24 cellular contexts compared by ENCODE assay signal in genomic region chr20:57974863-57975262, GRCh38.
DNase-seq lines count a peak whose midpoint lies in the region; ATAC-seq, FAIRE-seq and TF ChIP-seq lines count a peak whose summit lies in the region.
"Had no signal": no experiment of that assay in that cellular context is flagged by ENCODE, and none has a peak within 500 bp of the region (broad histone marks: within the 10 kb centered on the region; RNA-seq: fewer than 3 reads in every experiment).

No MANE protein-coding gene starts in this region.

- POLR2A ChIA-PET in HepG2 (lab: Yijun Ruan, JAX) (no interaction called here), HEK293 (lab: Yijun Ruan, JAX) (no interaction called here), H1 (lab: Charles Lee; ENCODE audit: partially characterized antibody) (no interaction called here)
- POLR2A ChIA-PET in naive thymus-derived CD8-positive, alpha-beta T cell (lab: Charles Lee): no interaction called here

- TF ChIP-seq CTCF in HepG2 (CRISPR knock-in tag; IDR thresholded peaks at IDR 0.05): no peak
- no peak for TF ChIP-seq CTCF in right lobe of liver (IDR thresholded peaks at IDR 0.05)
- TF ChIP-seq CTCF in HEK293 (tag by site-specific recombination; IDR thresholded peaks at IDR 0.05): no peak
- no peak for TF ChIP-seq CTCF in H1 (IDR thresholded peaks at IDR 0.05; ENCODE audit: control extremely low read depth in 1 of 3, insufficient read depth in 1 of 3, low read depth in 1 of 3, low read length in 3 of 3)

- TF ChIP-seq RAD21 in HepG2 (CRISPR knock-in tag; IDR thresholded peaks at IDR 0.05): no peak
- TF ChIP-seq RAD21 in H1 (IDR thresholded peaks at IDR 0.05 in 1 of 2, conservative IDR thresholded peaks at IDR 0.05 in 1 of 2; ENCODE audit: low read depth in 2 of 2, low read length in 2 of 2): no peak

- no peak overlapping the region for H3K23ac ChIP-seq in H1 (ENCODE audit: insufficient read length)

- H2BK15ac ChIP-seq in H1 (ENCODE audit: low read length): no peak overlapping the region

- no peak overlapping the region for H2BK12ac ChIP-seq in H1 (ENCODE audit: low read depth, low read length)

- H3K9ac ChIP-seq in HepG2 (ENCODE audit: insufficient read depth, low read depth, low read length) (no peak overlapping the region), H1 (replicated peaks in 1 of 4; ENCODE audit: extremely low read depth in 1 of 4, low read depth in 3 of 4, low read length in 3 of 4) (no peak overlapping the region)
- H3K9ac ChIP-seq: BLaER1 treated with 17β-estradiol and CSF1 and Interleukin-3, amounts not matched to agents 10 nM and 100 nM had no signal

- H3K9me3 Mint-ChIP-seq in naive thymus-derived CD8-positive, alpha-beta T cell: peaks cover 0 to 13% (median 2%) of the 10 kb centered on the region in 9 donors
- H3K9me3 Mint-ChIP-seq: CD8-positive, alpha-beta T cell had no signal

- intact Hi-C loops in HepG2 (cut with micrococcal nuclease; ENCODE audit: unreplicated experiment): no loop called here
- intact Hi-C loops in right lobe of liver (cut with DNase I): no loop called here

- no peak overlapping the region for H3K18ac ChIP-seq in H1 (ENCODE audit: extremely low read depth, low read length)

- no peak for TF ChIP-seq POLR2A in HepG2 (IDR thresholded peaks at IDR 0.05; ENCODE audit: insufficient read depth in 1 of 2, low read depth in 2 of 2, low read length in 2 of 2)
- TF ChIP-seq POLR2A in right lobe of liver (IDR thresholded peaks at IDR 0.05): no peak
- TF ChIP-seq POLR2A in H1 (IDR thresholded peaks at IDR 0.05; ENCODE audit: control extremely low read depth in 1 of 2, low read depth in 2 of 2, low read length in 2 of 2): no peak
- no peak for TF ChIP-seq POLR2A in GM12891 (IDR thresholded peaks at IDR 0.05; ENCODE audit: low read depth, low read length)

- in situ Hi-C loops in HepG2 (cut with HindIII; ENCODE audit: extremely low pct_ligation_motif_present, low pct_unique_long_range_greater_than_20kb): no loop called here

- H2AK5ac ChIP-seq in H1 (ENCODE audit: low read depth, low read length): no peak overlapping the region

- H3K27ac Mint-ChIP-seq in naive thymus-derived CD8-positive, alpha-beta T cell: no peak overlapping the region
- H3K27ac Mint-ChIP-seq: B cell; CD4-positive, alpha-beta T cell; CD8-positive, alpha-beta T cell had no signal

- H2BK120ac ChIP-seq in H1 (replicated peaks; ENCODE audit: low read depth, low read length): no peak overlapping the region

- H3K23me2 ChIP-seq in H1 (ENCODE audit: low read depth, low read length): peaks cover 7% of the 10 kb centered on the region; the same call in 1 of the 2 replicates

- H3K79me2 ChIP-seq in HepG2 (ENCODE audit: insufficient read depth, low read length) (no peaks in the 10 kb centered on the region), H1 (ENCODE audit: control insufficient read depth in 1 of 2, insufficient read depth in 2 of 2, low read length in 2 of 2) (no peaks in the 10 kb centered on the region)

- H3K4me1 ChIP-seq in HepG2 (ENCODE audit: insufficient read depth, low read length) (no peaks in the 10 kb centered on the region), right lobe of liver (no peaks in the 10 kb centered on the region), HEK293 (ENCODE audit: control insufficient read depth, insufficient read depth, low read length) (no peaks in the 10 kb centered on the region), H1 (replicated peaks in 1 of 4; ENCODE audit: control insufficient read depth in 3 of 4, insufficient read depth in 4 of 4, low read length in 3 of 4) (peaks cover 0 to 2% (median 0%) of the 10 kb centered on the region in 4 experiments; a peak in 1 of 7 replicates)
- H3K4me1 ChIP-seq: Caco-2 had no signal

- peaks cover 0 to 12% (median 1%) of the 10 kb centered on the region in 5 donors for H3K27me3 Mint-ChIP-seq in naive thymus-derived CD8-positive, alpha-beta T cell
- H3K27me3 Mint-ChIP-seq: B cell; CD4-positive, alpha-beta T cell had no signal

- H3K36me3 ChIP-seq in HepG2 (replicated peaks in 1 of 2; ENCODE audit: control insufficient read depth in 1 of 2, insufficient read depth in 2 of 2, low read length in 2 of 2) (no peaks in the 10 kb centered on the region), right lobe of liver (no peaks in the 10 kb centered on the region), HEK293 (ENCODE audit: control insufficient read depth in 2 of 2, insufficient read depth in 1 of 2, low read length in 2 of 2) (no peaks in the 10 kb centered on the region), H1 (ENCODE audit: control insufficient read depth in 2 of 4, insufficient read depth in 4 of 4, low read length in 3 of 4) (no peaks in the 10 kb centered on the region)
- H3K36me3 ChIP-seq: BLaER1 treated with 17β-estradiol and CSF1 and Interleukin-3, amounts not matched to agents 10 nM and 100 nM had no signal

- CTCF ChIA-PET in HepG2 (lab: Yijun Ruan, JAX; ENCODE audit: low intra/inter-chr PET ratio, low total read pairs): no interaction called here
- CTCF ChIA-PET in HEK293 (lab: Yijun Ruan, JAX): no interaction called here
- CTCF ChIA-PET in H1 (lab: Charles Lee; ENCODE audit: partially characterized antibody): no interaction called here

- FAIRE-seq in HepG2 (lab: Jason Lieb, UNC) (no peak), HTR-8/SVneo (lab: Jason Lieb, UNC) (peak; percentile 100), H1 (lab: Jason Lieb, UNC) (no peak), GM12891 (lab: Jason Lieb, UNC) (no peak)
- FAIRE-seq: A204.1, D721Med, G401.6, GM12892, GM18507 had no signal

- no peak for DNase-seq in HepG2 (ENCODE audit: low spot score)
- DNase-seq in right lobe of liver: no peak
- no peak for DNase-seq in HTR-8/SVneo (ENCODE audit: insufficient read length, low spot score)
- no peak for DNase-seq in H1 (ENCODE audit: low read depth in 1 of 2, low spot score in 2 of 2)
- DNase-seq in naive thymus-derived CD8-positive, alpha-beta T cell: no peak
- no peak for DNase-seq in Ammon's horn (ENCODE audit: low spot score)
- DNase-seq in GM12891 (ENCODE audit: insufficient read length, low spot score): no peak
- DNase-seq: 8988T; ACHN; Caco-2; Calu3; CD4-positive, alpha-beta T cell; CD8-positive, alpha-beta T cell; DMS79 treated with DMSO at 0.1 percent for 48 hours; GF-D8 had no signal

- H3K27me3 ChIP-seq in HepG2 (ENCODE audit: control insufficient read depth in 1 of 2, insufficient read depth in 2 of 2, low read length in 2 of 2) (peaks cover 0 to 19% of the 10 kb centered on the region in 2 experiments), right lobe of liver (no peaks in the 10 kb centered on the region), H1 (replicated peaks in 1 of 4; ENCODE audit: control insufficient read depth in 3 of 4, extremely low read depth in 1 of 4, insufficient read depth in 3 of 4, low read length in 3 of 4) (0 out of 7 replicates have a peak, but pooled peaks cover 0 to 2% (median 0%) of the 10 kb centered on the region in 4 experiments)
- H3K27me3 ChIP-seq: BLaER1 treated with 17β-estradiol and CSF1 and Interleukin-3, amounts not matched to agents 10 nM and 100 nM had no signal

- H3K4me3 Mint-ChIP-seq in naive thymus-derived CD8-positive, alpha-beta T cell: no peak overlapping the region
- H3K4me3 Mint-ChIP-seq: B cell; CD4-positive, alpha-beta T cell; CD8-positive, alpha-beta T cell had no signal

- H2BK20ac ChIP-seq in H1 (ENCODE audit: low read length): no peak overlapping the region

- no peak overlapping the region for H4K8ac ChIP-seq in H1 (ENCODE audit: extremely low read depth, insufficient read depth, low read length)

- no peak overlapping the region for H2BK5ac ChIP-seq in H1 (ENCODE audit: low read depth, low read length)

- no peak overlapping the region for H4K5ac ChIP-seq in H1 (ENCODE audit: insufficient read length, low read depth, low read length)

- 12% methylated on average over 3 of the region's 3 CpGs for WGBS in HepG2 (ENCODE audit: low lambda C conversion rate)
- 83% methylated on average over 3 of the region's 3 CpGs for WGBS in right lobe of liver (ENCODE audit: insufficient coverage, low coverage, low lambda C conversion rate, missing lambda C conversion rate)
- WGBS in H1 (ENCODE audit: extremely low coverage in 1 of 2, insufficient coverage in 1 of 2, insufficient read length in 1 of 2, insufficient replicate concordance in 2 of 2, low coverage in 1 of 2, low lambda C conversion rate in 2 of 2, missing lambda C conversion rate in 1 of 2), 2 experiments: 86% methylated on average over 3 of the region's 3 CpGs; no CpG with 5 or more reads in 1 of the 2 experiments

- H4K20me1 ChIP-seq in HepG2 (ENCODE audit: insufficient read depth, low read length) (no peaks in the 10 kb centered on the region), H1 (replicated peaks in 1 of 2; ENCODE audit: control insufficient read depth in 1 of 2, insufficient read depth in 2 of 2, low read length in 2 of 2) (no peaks in the 10 kb centered on the region)
- H4K20me1 ChIP-seq: BLaER1 treated with 17β-estradiol and CSF1 and Interleukin-3, amounts not matched to agents 10 nM and 100 nM had no signal

- H3K14ac ChIP-seq in H1 (ENCODE audit: insufficient read length): no peak overlapping the region

- no peak overlapping the region for H3K4me2 ChIP-seq in HepG2 (ENCODE audit: low read depth, low read length)
- no peak overlapping the region for H3K4me2 ChIP-seq in H1 (ENCODE audit: insufficient read depth in 1 of 2, low read depth in 2 of 2, low read length in 2 of 2)
- H3K4me2 ChIP-seq: BLaER1 treated with 17β-estradiol and CSF1 and Interleukin-3, amounts not matched to agents 10 nM and 100 nM had no signal

- no peak overlapping the region for H3K4ac ChIP-seq in H1 (replicated peaks; ENCODE audit: insufficient read length, low read depth, low read length)

- H2AFZ ChIP-seq in HepG2 (ENCODE audit: low read length): no peak overlapping the region
- no peak overlapping the region for H2AFZ ChIP-seq in H1 (ENCODE audit: low read length)

- H3K9me3 ChIP-seq in HepG2 (ENCODE audit: low read length): peaks cover 6% of the 10 kb centered on the region; the same call in 1 of the 2 replicates
- H3K9me3 ChIP-seq in right lobe of liver: no peaks in the 10 kb centered on the region
- H3K9me3 ChIP-seq in HEK293 (ENCODE audit: control insufficient read depth, insufficient read depth, low read depth, low read length): no peaks in the 10 kb centered on the region
- no peaks in the 10 kb centered on the region for H3K9me3 ChIP-seq in H1 (ENCODE audit: insufficient read depth in 2 of 2, low read depth in 1 of 2, low read length in 1 of 2)
- H3K9me3 ChIP-seq: BLaER1 treated with 17β-estradiol and CSF1 and Interleukin-3, amounts not matched to agents 10 nM and 100 nM; Caco-2 had no signal

- H3K79me1 ChIP-seq in H1 (ENCODE audit: low read depth, low read length): no peaks in the 10 kb centered on the region

- H3K27ac ChIP-seq in HepG2 (ENCODE audit: extremely low read length, insufficient read depth, low read length): no peak overlapping the region
- no peak overlapping the region for H3K27ac ChIP-seq in right lobe of liver
- H3K27ac ChIP-seq in HEK293 (ENCODE audit: extremely low read depth, low read depth, low read length): no peak overlapping the region
- no peak overlapping the region for H3K27ac ChIP-seq in H1 (ENCODE audit: low read depth, low read length)
- H3K27ac ChIP-seq: BLaER1 treated with 17β-estradiol and CSF1 and Interleukin-3, amounts not matched to agents 10 nM and 100 nM; C4-2B had no signal

- H3K4me3 ChIP-seq in HepG2 (replicated peaks in 1 of 3; ENCODE audit: insufficient read depth in 1 of 3, low read depth in 2 of 3, low read length in 3 of 3) (no peak overlapping the region), right lobe of liver (no peak overlapping the region), HEK293 (ENCODE audit: low read depth, low read length) (no peak overlapping the region), H1 (ENCODE audit: extremely low read depth in 1 of 4, insufficient read depth in 2 of 4, low read depth in 3 of 4, low read length in 4 of 4) (no peak overlapping the region)
- H3K4me3 ChIP-seq: BLaER1 treated with 17β-estradiol and CSF1 and Interleukin-3, amounts not matched to agents 10 nM and 100 nM had no signal

- no peak for TF ChIP-seq EP300 in HepG2 (IDR thresholded peaks at IDR 0.05; ENCODE audit: low read depth in 2 of 2, low read length in 2 of 2)
- TF ChIP-seq EP300 in HepG2 (CRISPR knock-in tag; IDR thresholded peaks at IDR 0.05; ENCODE audit: borderline replicate concordance): no peak
- TF ChIP-seq EP300 in H1 (IDR thresholded peaks at IDR 0.05; ENCODE audit: borderline replicate concordance in 1 of 2, low read depth in 2 of 2, low read length in 2 of 2): no peak

- no peaks in the 10 kb centered on the region for H3K36me3 Mint-ChIP-seq in naive thymus-derived CD8-positive, alpha-beta T cell
- H3K36me3 Mint-ChIP-seq: CD8-positive, alpha-beta T cell had no signal

- no peak overlapping the region for H4K91ac ChIP-seq in H1 (replicated peaks; ENCODE audit: insufficient read length, low read length)

- no TSS peak for BruUV-seq in HepG2 (replicated peaks; lab: Mats Ljungman, UMichigan)

- H3K4me1 Mint-ChIP-seq in naive thymus-derived CD8-positive, alpha-beta T cell: no peaks in the 10 kb centered on the region
- H3K4me1 Mint-ChIP-seq: B cell had no signal

- peak overlapping the region; percentile 54 for H3K56ac ChIP-seq in H1 (replicated peaks; ENCODE audit: insufficient read length, low read depth, low read length)

- ATAC-seq in HepG2 (no peak), right lobe of liver (no peak)
- ATAC-seq in naive thymus-derived CD8-positive, alpha-beta T cell: no peak
- ATAC-seq: CD8-positive, alpha-beta T cell had no signal

Comparison
In these comparisons a context has a peak if more than half of its experiments do, and no peak if none do; other contexts are left out.
1. Of the 63 proteins assayed by ChIP-seq in both HepG2 and HEK293: peak only in HepG2: none; only in HEK293: ZNF513; in both: none; in neither: 62.